ENCODE assay signal across 35 cellular contexts in the genomic region with DNA sequence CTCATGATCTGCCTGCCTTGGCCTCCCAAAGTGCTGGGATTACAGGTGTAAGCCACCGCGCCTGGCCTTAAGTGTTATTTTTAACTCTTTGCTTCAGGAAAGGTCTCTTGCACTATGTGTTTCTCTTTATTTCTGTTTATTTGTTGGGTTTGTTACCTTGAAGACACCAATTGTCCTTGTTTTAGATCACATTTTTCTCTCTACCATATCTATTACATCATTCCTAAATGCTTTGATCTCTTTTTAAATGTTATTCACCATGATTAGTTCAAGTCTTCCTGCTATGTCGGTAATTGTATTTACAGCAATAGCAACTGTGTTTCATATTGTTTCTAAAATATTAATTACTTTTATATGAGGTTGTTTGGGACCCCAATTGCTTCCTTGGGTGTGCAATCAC.
"Had no signal": no experiment of that assay in that cellular context is flagged by ENCODE, and none has a peak within 500 bp of the region (broad histone marks: within the 10 kb centered on the region; RNA-seq: fewer than 3 reads in every experiment).

No MANE protein-coding gene starts in this region.

- DNase-seq: Karpas-422, Kasumi-1, MG63, MM.1S, MV-4-11, NCI-H1048, NCI-H1092, NCI-H1092 treated with DMSO at 0.1 percent for 48 hours, NCI-H1105, NCI-H1105 treated with DMSO at 0.1 percent for 48 hours, NCI-H1417, NCI-H1417 treated with DMSO at 0.1 percent for 48 hours, NCI-H1436, NCI-H1436 treated with DMSO at 0.1 percent for 48 hours, NCI-H146, NCI-H1694, NCI-H1694 treated with DMSO at 0.1 percent for 48 hours, NCI-H187, NCI-H187 treated with DMSO at 0.1 percent for 48 hours, NCI-H1930, NCI-H2029, NCI-H2029 treated with DMSO at 0.1 percent for 48 hours, NCI-H2081, NCI-H2081 treated with DMSO at 0.1 percent for 48 hours, NCI-H2107, NCI-H2171, NCI-H2171 treated with DMSO at 0.1 percent for 48 hours, NCI-H2227 treated with DMSO at 0.1 percent for 48 hours, NCI-H226, NCI-H345, NCI-H446, NCI-H446 treated with DMSO at 0.1 percent for 48 hours, NCI-H510A, NCI-H510A treated with DMSO at 0.1 percent for 48 hours had no signal

- H3K9ac ChIP-seq: KMS-11 had no signal

- H3K4me3 ChIP-seq: MG63 had no signal

- H3K4me2 ChIP-seq: KMS-11 had no signal

- H3K27ac ChIP-seq: KMS-11 had no signal

- H3K27me3 ChIP-seq: MG63 had no signal

- H3K36me3 ChIP-seq: MG63 had no signal
